Comparison of ENCODE assay signal across 20 cellular contexts in the genomic region with DNA sequence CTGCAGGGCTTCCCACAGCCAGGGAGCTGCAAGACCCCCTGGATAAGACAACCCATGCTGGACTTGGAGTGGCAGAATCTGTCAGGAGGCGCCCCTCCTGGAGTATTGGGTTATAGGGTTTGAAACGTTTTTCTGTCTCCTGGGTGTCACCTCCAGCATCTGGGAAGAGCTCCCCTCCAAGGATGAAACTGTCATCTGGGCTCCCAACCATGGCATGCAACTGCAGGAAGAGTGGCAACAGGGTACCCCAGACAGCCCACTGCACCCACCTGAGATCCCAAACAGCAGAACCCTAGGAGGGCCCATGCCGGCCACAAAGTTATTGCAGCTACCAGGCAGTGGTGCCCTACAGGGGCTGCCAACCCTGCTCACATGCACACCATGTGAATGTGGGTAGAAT. TPM values are rescaled to one million over a fixed set of nuclear protein-coding genes. Genes with fewer than 3 reads are reported as not detected.
DNase-seq lines count a peak whose midpoint lies in the region; ATAC-seq and TF ChIP-seq lines count a peak whose summit lies in the region.
"Had no signal": no experiment of that assay in that cellular context is flagged by ENCODE, and none has a peak within 500 bp of the region (broad histone marks: within the 10 kb centered on the region; RNA-seq: fewer than 3 reads in every experiment).

No MANE protein-coding gene starts in this region.

- H3K27me3 ChIP-seq in BLaER1 (peaks cover 72% of the 10 kb centered on the region), NT2/D1 (ENCODE audit: insufficient read depth, insufficient read length) (peaks cover 40% of the 10 kb centered on the region), endodermal cell (ENCODE audit: control insufficient read depth, insufficient read depth, low read length, poor library complexity, severe bottlenecking) (peaks cover 74% of the 10 kb centered on the region), neural progenitor cell (peaks cover 79% of the 10 kb centered on the region)

- H4K20me1 ChIP-seq in BLaER1 (peaks cover 29% of the 10 kb centered on the region; the same call in 1 of the 2 replicates), neural progenitor cell (ENCODE audit: low read depth) (peaks cover 21% of the 10 kb centered on the region)

- H3K36me3 ChIP-seq in BLaER1 (no peaks in the 10 kb centered on the region), NT2/D1 (ENCODE audit: insufficient read depth, insufficient read length, low read length) (no peaks in the 10 kb centered on the region), endodermal cell (ENCODE audit: control insufficient read depth, insufficient read depth, low read length) (no peaks in the 10 kb centered on the region), neural progenitor cell (no peaks in the 10 kb centered on the region)

- H3K9ac ChIP-seq in BLaER1 (no peak overlapping the region), NT2/D1 (ENCODE audit: insufficient read length, low read depth) (peak overlapping the region; percentile 65), endodermal cell (ENCODE audit: extremely low read depth, low read length, poor library complexity, severe bottlenecking) (no peak overlapping the region), neural progenitor cell (no peak overlapping the region)
- H3K9ac ChIP-seq: GM23248, KMS-11 had no signal

- TF ChIP-seq CTCF in endodermal cell (conservative IDR thresholded peaks at IDR 0.05) = no peak
- no peak for TF ChIP-seq CTCF in neural progenitor cell (IDR thresholded peaks at IDR 0.05)

- H3K4me3 Mint-ChIP-seq in endodermal cell (peak overlapping the region; percentile 42), neural progenitor cell (peak overlapping the region; percentile 52)
- H3K4me3 Mint-ChIP-seq: HFFc6 had no signal

- ATAC-seq in HG03520 (IDR thresholded peaks at IDR 0.05; ENCODE audit: unreplicated experiment) = no peak
- ATAC-seq in HG02870 (IDR thresholded peaks at IDR 0.05; ENCODE audit: unreplicated experiment) = no peak

- no peaks in the 10 kb centered on the region for H3K36me3 Mint-ChIP-seq in endodermal cell (ENCODE audit: low read depth)
- no peaks in the 10 kb centered on the region for H3K36me3 Mint-ChIP-seq in neural progenitor cell
- H3K36me3 Mint-ChIP-seq: CD4-positive, CD25-positive, alpha-beta regulatory T cell had no signal

- H3K27ac ChIP-seq in BLaER1 (no peak overlapping the region), endodermal cell (ENCODE audit: low read depth, low read length) (no peak overlapping the region), neural progenitor cell (no peak overlapping the region)
- H3K27ac ChIP-seq: GM23248, KMS-11 had no signal

- H3K4me1 Mint-ChIP-seq in endodermal cell (peaks cover 9% of the 10 kb centered on the region), neural progenitor cell (peaks cover 10% of the 10 kb centered on the region)

- no peak overlapping the region for H2AFZ ChIP-seq in neural progenitor cell (replicated peaks)
- H2AFZ ChIP-seq: GM23248 had no signal

- no peaks in the 10 kb centered on the region for H3F3A ChIP-seq in neural progenitor cell (ENCODE audit: low read depth)

- 70% methylated on average over 3 of the region's 3 CpGs; no CpG with 5 or more reads in 1 of the 2 experiments for WGBS in endodermal cell (ENCODE audit: insufficient coverage in 1 of 2, insufficient read length in 1 of 2), 2 experiments

- no peak for DNase-seq in NT2/D1 (ENCODE audit: low read depth, low spot score)
- no peak for DNase-seq in endodermal cell
- no peak for DNase-seq in neural progenitor cell (ENCODE audit: low spot score)
- no peak for DNase-seq in D341Med (ENCODE audit: low spot score)
- DNase-seq in T-helper 9 cell = no peak
- DNase-seq: CD4-positive, CD25-positive, alpha-beta regulatory T cell; DMS79 treated with DMSO at 0.1 percent for 48 hours; GF-D8; HFFc6; NCI-H2029; NCI-H510A treated with DMSO at 0.1 percent for 48 hours had no signal

- H3K9me3 ChIP-seq in BLaER1 = no peaks in the 10 kb centered on the region
- no peaks in the 10 kb centered on the region for H3K9me3 ChIP-seq in NT2/D1 (ENCODE audit: insufficient read depth, low read length)
- no peaks in the 10 kb centered on the region for H3K9me3 ChIP-seq in endodermal cell (ENCODE audit: control insufficient read depth, low read length)
- H3K9me3 ChIP-seq in neural progenitor cell (ENCODE audit: low read depth) = no peaks in the 10 kb centered on the region

- no peaks in the 10 kb centered on the region for H3K79me2 ChIP-seq in neural progenitor cell (ENCODE audit: low read depth)

- H3K27me3 Mint-ChIP-seq in endodermal cell (ENCODE audit: insufficient read depth) = peaks cover 71% of the 10 kb centered on the region
- H3K27me3 Mint-ChIP-seq in neural progenitor cell (ENCODE audit: insufficient read depth, low read depth) = peaks cover 49% of the 10 kb centered on the region

- no peaks in the 10 kb centered on the region for H3K9me3 Mint-ChIP-seq in endodermal cell
- no peaks in the 10 kb centered on the region for H3K9me3 Mint-ChIP-seq in neural progenitor cell
- H3K9me3 Mint-ChIP-seq: CD4-positive, CD25-positive, alpha-beta regulatory T cell; HFFc6 had no signal

- H3K4me1 ChIP-seq in BLaER1 = peaks cover 7% of the 10 kb centered on the region; the same call in 1 of the 2 replicates
- H3K4me1 ChIP-seq in NT2/D1 (ENCODE audit: insufficient read depth, insufficient read length) = peaks cover 10% of the 10 kb centered on the region
- H3K4me1 ChIP-seq in endodermal cell (ENCODE audit: control insufficient read depth, insufficient read depth, low read length) = no peaks in the 10 kb centered on the region
- peaks cover 5% of the 10 kb centered on the region for H3K4me1 ChIP-seq in neural progenitor cell

- H3K27ac Mint-ChIP-seq in endodermal cell (no peak overlapping the region), neural progenitor cell (no peak overlapping the region)
- H3K27ac Mint-ChIP-seq: CD4-positive, CD25-positive, alpha-beta regulatory T cell; HFFc6 had no signal

- peak overlapping the region; percentile 90; the same call in 1 of the 2 replicates for H3K4me2 ChIP-seq in BLaER1
- peak overlapping the region; percentile 75 for H3K4me2 ChIP-seq in neural progenitor cell
- H3K4me2 ChIP-seq: KMS-11 had no signal

- H3K4me3 ChIP-seq in BLaER1 (peak overlapping the region; percentile 69; the same call in 1 of the 2 replicates), NT2/D1 (ENCODE audit: insufficient read length, low read depth) (peak overlapping the region; percentile 32), endodermal cell (ENCODE audit: low read length) (no peak overlapping the region), neural progenitor cell (no peak overlapping the region)
- H3K4me3 ChIP-seq: GM23248 had no signal

RNA-seq across cellular contexts. Expression of a gene that starts 0.6 kb away (rescaled TPM):
- total RNA-seq in endodermal cell = under 1 TPM in 1 of 2 donors, not detected in 1; 0.24 TPM
- 0.25 TPM for polyA plus RNA-seq in endodermal cell (2013, experiment 1 of 2)
- 0.17 TPM for polyA plus RNA-seq in endodermal cell (2013, experiment 2 of 2)
- not detected in 2 replicates for total RNA-seq in neural progenitor cell (ENCODE audit: low replicate concordance)
- total RNA-seq: Calu3; CD4-positive, CD25-positive, alpha-beta regulatory T cell; GM23248; HepG2; HFFc6; MCF 10A; OCI-LY7 had no signal
- polyA plus RNA-seq: GM23248, HepG2 had no signal

Comparison
In these comparisons a context has a peak if more than half of its experiments do, and no peak if none do; other contexts are left out.
1. H3K4me3 ChIP-seq: peak in BLaER1 (single experiment) and NT2/D1 (single experiment); none in endodermal cell (single experiment) and neural progenitor cell (single experiment).